In the genomic region with DNA sequence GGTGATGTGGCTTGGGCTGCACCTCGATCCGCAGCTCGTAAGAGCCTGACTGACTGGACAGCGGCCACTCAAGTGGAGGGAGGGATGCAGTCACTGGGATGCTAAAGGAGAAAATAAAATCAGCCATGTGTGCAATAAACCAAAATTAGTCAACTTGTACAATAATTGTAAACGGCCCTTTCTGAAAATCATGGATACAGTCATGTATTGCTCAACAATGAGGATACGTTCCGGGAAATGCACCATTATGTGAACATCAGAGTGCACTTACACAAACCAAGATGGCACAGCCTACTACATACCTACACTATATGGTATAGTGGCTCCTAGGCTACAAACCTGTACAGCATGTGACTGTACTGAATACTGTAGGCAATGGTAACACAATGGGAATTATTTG, we compare ENCODE assay signal across 19 cellular contexts. TPM values are rescaled to one million over a fixed set of nuclear protein-coding genes. Genes with fewer than 3 reads are reported as not detected.
A peak's percentile ranks its signal among the peaks of the same experiment; 100 is the strongest.
DNase-seq lines count a peak whose midpoint lies in the region; ATAC-seq, FAIRE-seq and TF ChIP-seq lines count a peak whose summit lies in the region.
"Had no signal": no experiment of that assay in that cellular context is flagged by ENCODE, and none has a peak within 500 bp of the region (broad histone marks: within the 10 kb centered on the region; RNA-seq: fewer than 3 reads in every experiment).

No MANE protein-coding gene starts in this region.

- CTCF ChIA-PET in CD8-positive, alpha-beta memory T cell (lab: Charles Lee): interaction anchor here (1.2 kb wide), 1 partner anchor 9 kb away, joined by 4 read pairs; no protein-coding TSS in a partner anchor
- CTCF ChIA-PET in K562 (lab: Yijun Ruan, JAX; ENCODE audit: low intra/inter-chr PET ratio): no interaction called here

- H2BK15ac ChIP-seq in neuronal stem cell (ENCODE audit: low read length): no peak overlapping the region

- H3K27ac ChIP-seq in CD4-positive, CD25-positive, alpha-beta regulatory T cell (ENCODE audit: insufficient read depth, low read length, poor library complexity, severe bottlenecking): no peak overlapping the region
- H3K27ac ChIP-seq in CD8-positive, alpha-beta memory T cell (ENCODE audit: low read depth, low read length): no peak overlapping the region
- no peak overlapping the region for H3K27ac ChIP-seq in K562 (ENCODE audit: extremely low read depth, low read depth, low read length)
- H3K27ac ChIP-seq in neuronal stem cell (replicated peaks; ENCODE audit: low read length): no peak overlapping the region
- H3K27ac ChIP-seq: GM23248, HL-60 had no signal

- peak overlapping the region in 1 of 4 donors; percentile 40 for H3K4me3 Mint-ChIP-seq in CD4-positive, CD25-positive, alpha-beta regulatory T cell
- no peak overlapping the region for H3K4me3 Mint-ChIP-seq in CD8-positive, alpha-beta memory T cell
- H3K4me3 Mint-ChIP-seq: B cell; CD8-positive, alpha-beta T cell had no signal

- H3K14ac ChIP-seq in neuronal stem cell (ENCODE audit: low read length): no peak overlapping the region

- no peak overlapping the region for H2AK5ac ChIP-seq in neuronal stem cell (ENCODE audit: low read depth, low read length)

- H3K9me3 Mint-ChIP-seq in CD4-positive, CD25-positive, alpha-beta regulatory T cell: no peaks in the 10 kb centered on the region
- no peaks in the 10 kb centered on the region for H3K9me3 Mint-ChIP-seq in CD8-positive, alpha-beta memory T cell
- H3K9me3 Mint-ChIP-seq: CD8-positive, alpha-beta T cell; IgD-negative memory B cell had no signal

- no peak overlapping the region for H3K4ac ChIP-seq in neuronal stem cell (ENCODE audit: low read length)

- H2BK12ac ChIP-seq in neuronal stem cell (ENCODE audit: low read length): no peak overlapping the region

- H3K36me3 Mint-ChIP-seq in CD4-positive, CD25-positive, alpha-beta regulatory T cell: peaks cover 44% of the 10 kb centered on the region
- peaks cover 21 to 82% (median 29%) of the 10 kb centered on the region in 3 donors for H3K36me3 Mint-ChIP-seq in CD8-positive, alpha-beta memory T cell

- no peak for DNase-seq in CD4-positive, CD25-positive, alpha-beta regulatory T cell
- DNase-seq in CD8-positive, alpha-beta memory T cell: no peak
- no peak for DNase-seq in K562 (ENCODE audit: extremely low read depth in 1 of 4, low spot score in 3 of 4)
- no peak for DNase-seq in neuronal stem cell (ENCODE audit: low spot score)
- DNase-seq in DMS79 (lab: John Stamatoyannopoulos, UW): no peak
- no peak for DNase-seq in NCI-H226
- DNase-seq: C1 segment of cervical spinal cord; Caco-2; CD8-positive, alpha-beta T cell; DMS53; GM23248 had no signal

- H2AFZ ChIP-seq in K562 (ENCODE audit: low read depth, low read length) (no peak overlapping the region), neuronal stem cell (ENCODE audit: low read length) (no peak overlapping the region)
- H2AFZ ChIP-seq: GM23248 had no signal

- H3K18ac ChIP-seq in neuronal stem cell (ENCODE audit: low read length): peak overlapping the region; percentile 33

- H3K79me2 ChIP-seq in K562 (ENCODE audit: control insufficient read depth, insufficient read depth, low read length): peaks cover 5% of the 10 kb centered on the region; the same call in 1 of the 3 replicates

- POLR2A ChIA-PET in CD8-positive, alpha-beta memory T cell (lab: Charles Lee): interaction anchor here (1.3 kb wide), 1 partner anchor 102 kb away, joined by 3 read pairs; no protein-coding TSS in a partner anchor
- POLR2A ChIA-PET in K562 (lab: Yijun Ruan, JAX): interaction anchor here (0.7 kb wide), 1 partner anchor 10 kb away, joined by 3 read pairs; no protein-coding TSS in a partner anchor

- H4K91ac ChIP-seq in neuronal stem cell (ENCODE audit: low read depth, low read length, poor library complexity): no peak overlapping the region

- no peaks in the 10 kb centered on the region for H3K27me3 Mint-ChIP-seq in CD4-positive, CD25-positive, alpha-beta regulatory T cell
- H3K27me3 Mint-ChIP-seq in CD8-positive, alpha-beta memory T cell: no peaks in the 10 kb centered on the region
- H3K27me3 Mint-ChIP-seq: B cell, IgD-negative memory B cell had no signal

- no peaks in the 10 kb centered on the region for H3K9me1 ChIP-seq in K562 (ENCODE audit: control insufficient read depth, insufficient read depth, low read length)

- no TSS peak for BruUV-seq in K562 (replicated peaks; lab: Mats Ljungman, UMichigan)

- peaks cover 46 to 76% (median 66%) of the 10 kb centered on the region in 4 donors for H3K4me1 Mint-ChIP-seq in CD4-positive, CD25-positive, alpha-beta regulatory T cell
- H3K4me1 Mint-ChIP-seq in CD8-positive, alpha-beta memory T cell: peaks cover 60 to 87% (median 83%) of the 10 kb centered on the region in 3 donors

- 0 out of 2 replicates have a peak, but pooled peaks cover 9% of the 10 kb centered on the region for H4K20me1 ChIP-seq in K562 (replicated peaks; ENCODE audit: control insufficient read depth, insufficient read depth, low read length)

- H3K36me3 ChIP-seq in CD4-positive, CD25-positive, alpha-beta regulatory T cell (ENCODE audit: control insufficient read depth, insufficient read depth, low read length): peaks cover 45% of the 10 kb centered on the region
- peaks cover 19% of the 10 kb centered on the region for H3K36me3 ChIP-seq in CD8-positive, alpha-beta memory T cell (ENCODE audit: insufficient read depth, low read length)
- H3K36me3 ChIP-seq in K562 (ENCODE audit: control insufficient read depth, insufficient read depth, low read length) (peaks cover 52% of the 10 kb centered on the region), neuronal stem cell (replicated peaks in 1 of 2; ENCODE audit: control insufficient read depth in 2 of 2, insufficient read depth in 2 of 2, low read length in 2 of 2) (no peaks in the 10 kb centered on the region)

- 93% methylated on average over 7 of the region's 7 CpGs for WGBS in K562 (ENCODE audit: insufficient coverage, low coverage, missing lambda C conversion rate)
- WGBS in neuronal stem cell (ENCODE audit: extremely low coverage in 2 of 2, insufficient read length in 2 of 2, insufficient replicate concordance in 1 of 2), 2 donors: no CpG with 5 or more reads among the region's 7 CpGs

- TF ChIP-seq CTCF in K562 (IDR thresholded peaks at IDR 0.05 in 2 of 3, conservative IDR thresholded peaks at IDR 0.05 in 1 of 3; ENCODE audit: insufficient read depth in 2 of 3, low read depth in 1 of 3, low read length in 3 of 3): no peak

- H3K23ac ChIP-seq in neuronal stem cell (ENCODE audit: low read depth, low read length, poor library complexity): no peak overlapping the region

- no peak for ATAC-seq in CD4-positive, CD25-positive, alpha-beta regulatory T cell (ENCODE audit: low read depth in 2 of 2)
- ATAC-seq in K562 (no peak), HG03520 (IDR thresholded peaks at IDR 0.05; ENCODE audit: unreplicated experiment) (no peak)
- ATAC-seq: CD8-positive, alpha-beta T cell; HCT116 had no signal

- H3K9me3 ChIP-seq in CD4-positive, CD25-positive, alpha-beta regulatory T cell (ENCODE audit: control insufficient read depth in 2 of 2, low read length in 2 of 2): no peaks in the 10 kb centered on the region
- no peaks in the 10 kb centered on the region for H3K9me3 ChIP-seq in CD8-positive, alpha-beta memory T cell (ENCODE audit: low read length)
- H3K9me3 ChIP-seq in K562 (replicated peaks; ENCODE audit: control insufficient read depth, insufficient read depth, low read depth, low read length) (no peaks in the 10 kb centered on the region), neuronal stem cell (replicated peaks in 1 of 2; ENCODE audit: control insufficient read depth in 2 of 2, insufficient read depth in 1 of 2, low read depth in 1 of 2, low read length in 2 of 2) (no peaks in the 10 kb centered on the region)
- H3K9me3 ChIP-seq: Caco-2 had no signal

- no peak for TF ChIP-seq EP300 in K562 (IDR thresholded peaks at IDR 0.05; ENCODE audit: low read length)

- H3K4me3 ChIP-seq in CD4-positive, CD25-positive, alpha-beta regulatory T cell (ENCODE audit: low read depth, low read length): no peak overlapping the region
- no peak overlapping the region for H3K4me3 ChIP-seq in CD8-positive, alpha-beta memory T cell (ENCODE audit: low read length)
- no peak overlapping the region for H3K4me3 ChIP-seq in K562
- no peak overlapping the region for H3K4me3 ChIP-seq in neuronal stem cell (ENCODE audit: low read length in 2 of 2)
- H3K4me3 ChIP-seq: GM23248 had no signal

- no peak overlapping the region for H2BK5ac ChIP-seq in neuronal stem cell (ENCODE audit: low read length)

- no peak overlapping the region for H3K9ac ChIP-seq in K562 (ENCODE audit: insufficient read depth in 1 of 2, low read depth in 2 of 2, low read length in 2 of 2)
- no peak overlapping the region for H3K9ac ChIP-seq in neuronal stem cell (ENCODE audit: low read depth, low read length, poor library complexity)
- H3K9ac ChIP-seq: GM23248 had no signal

- H3K4me2 ChIP-seq in K562 (ENCODE audit: insufficient read depth, low read length): no peak overlapping the region
- no peak overlapping the region for H3K4me2 ChIP-seq in neuronal stem cell (ENCODE audit: insufficient read depth, low read length, poor library complexity, severe bottlenecking)

- H3K79me1 ChIP-seq in neuronal stem cell (ENCODE audit: low read depth, low read length): no peaks in the 10 kb centered on the region

- intact Hi-C loops in K562 (cut with micrococcal nuclease): no loop called here

- peak overlapping the region in 2 of 3 donors; percentile 40 to 76 for H3K27ac Mint-ChIP-seq in CD4-positive, CD25-positive, alpha-beta regulatory T cell
- H3K27ac Mint-ChIP-seq in CD8-positive, alpha-beta memory T cell: peak overlapping the region in 5 of 8 donors; percentile 33 to 68 (median 47)
- H3K27ac Mint-ChIP-seq: B cell; CD8-positive, alpha-beta T cell; IgD-negative memory B cell had no signal

- no peak for TF ChIP-seq RAD21 in K562 (CRISPR knock-in tag; conservative IDR thresholded peaks at IDR 0.05 in 1 of 2, IDR thresholded peaks at IDR 0.05 in 1 of 2)

- FAIRE-seq in K562 (lab: Jason Lieb, UNC): no peak
- FAIRE-seq: A204.1, GM18507, H54 had no signal

- H3K4me1 ChIP-seq in CD4-positive, CD25-positive, alpha-beta regulatory T cell (ENCODE audit: control insufficient read depth, insufficient read depth, low read length, poor library complexity, severe bottlenecking): peaks cover 39% of the 10 kb centered on the region
- peaks cover 36% of the 10 kb centered on the region for H3K4me1 ChIP-seq in CD8-positive, alpha-beta memory T cell (ENCODE audit: insufficient read depth, low read length)
- H3K4me1 ChIP-seq in K562 (replicated peaks in 1 of 2; ENCODE audit: control insufficient read depth in 2 of 2, insufficient read depth in 2 of 2, low read length in 2 of 2) (peaks cover 3 to 18% of the 10 kb centered on the region in 2 experiments; a peak in 4 of 5 replicates), neuronal stem cell (ENCODE audit: control insufficient read depth in 2 of 2, insufficient read depth in 1 of 2, low read depth in 1 of 2, low read length in 2 of 2) (no peaks in the 10 kb centered on the region)
- H3K4me1 ChIP-seq: Caco-2 had no signal

- H2BK120ac ChIP-seq in neuronal stem cell (ENCODE audit: low read depth, low read length): no peak overlapping the region

- no peak for TF ChIP-seq POLR2A in K562 (conservative IDR thresholded peaks at IDR 0.05)

- H3K27me3 ChIP-seq in CD4-positive, CD25-positive, alpha-beta regulatory T cell (ENCODE audit: control insufficient read depth, insufficient read depth, low read length): no peaks in the 10 kb centered on the region
- no peaks in the 10 kb centered on the region for H3K27me3 ChIP-seq in CD8-positive, alpha-beta memory T cell (ENCODE audit: insufficient read depth, low read length, poor library complexity, severe bottlenecking)
- H3K27me3 ChIP-seq in K562 (ENCODE audit: control insufficient read depth in 2 of 2, insufficient read depth in 2 of 2, low read length in 2 of 2) (no peaks in the 10 kb centered on the region), neuronal stem cell (ENCODE audit: control insufficient read depth in 3 of 3, insufficient read depth in 3 of 3, low read depth in 1 of 3, low read length in 3 of 3) (no peaks in the 10 kb centered on the region)

- no peak overlapping the region for H4K8ac ChIP-seq in neuronal stem cell (ENCODE audit: low read depth, low read length)

- in situ Hi-C loops in K562 (cut with MboI): no loop called here

RNA-seq across cellular contexts. Expression of gene NFATC2, which starts 25.7 kb away (rescaled TPM):
- total RNA-seq in CD4-positive, CD25-positive, alpha-beta regulatory T cell: 56.8 TPM
- polyA plus RNA-seq in CD4-positive, CD25-positive, alpha-beta regulatory T cell: 10 to 100 TPM; 11.0 to 17.6 (median 13.5) TPM
- 10 to 100 TPM; 63.0 to 64.4 TPM for total RNA-seq in CD8-positive, alpha-beta memory T cell
- 52.1 TPM for polyA plus RNA-seq in CD8-positive, alpha-beta memory T cell
- 19.7 and 27.2 TPM in 2 replicates for total RNA-seq in K562 (2011; cell fraction: chromatin; rRNA removed; ENCODE audit: low replicate concordance)
- 7.7 and 10.9 TPM in 2 replicates for total RNA-seq in K562 (2011; cell fraction: nucleolus; rRNA removed)
- total RNA-seq in K562 (2011; cell fraction: nucleoplasm; rRNA removed): 16.1 and 29.1 TPM in 2 replicates
- 2.5 and 3.7 TPM in 2 replicates for total RNA-seq in K562 (2014; rRNA removed)
- total RNA-seq in K562 (2014; rRNA removed; fragmentation: Illumina TruSeq; extraction: Trizol): 2.7 and 3.0 TPM in 2 replicates
- total RNA-seq in K562 (2015; rRNA removed; fragmentation: Illumina TruSeq; extraction: Trizol): 2.6 and 3.3 TPM in 2 replicates
- total RNA-seq in K562 (2021): 11.2 and 11.3 TPM in 2 replicates
- polyA plus RNA-seq in K562 (2011; rRNA removed): 1.6 and 2.1 TPM in 2 replicates
- 1.00 and 1.6 TPM in 2 replicates for polyA plus RNA-seq in K562 (2011; cell fraction: cytosol; rRNA removed)
- polyA plus RNA-seq in K562 (2011; cell fraction: nucleus; rRNA removed): 5.3 and 5.7 TPM in 2 replicates
- 7.2 and 8.8 TPM in 2 replicates for polyA plus RNA-seq in K562 (2012)
- 7.0 and 8.1 TPM in 2 replicates for polyA plus RNA-seq in K562 (2014; fragmentation: Illumina TruSeq; extraction: Trizol)
- polyA plus RNA-seq in K562 (2014; fragmentation: Nextera tagmentation; extraction: Ambion mirVana): 1 to 10 TPM; 1.9 to 4.1 TPM
- 3.8 and 4.0 TPM in 2 replicates for polyA plus RNA-seq in K562 (2014; rRNA removed)
- polyA minus RNA-seq in K562 (2011; rRNA and poly(A)+ RNA removed): 2.7 and 4.2 TPM in 2 replicates
- polyA minus RNA-seq in K562 (2011; cell fraction: cytosol; rRNA and poly(A)+ RNA removed): 4.4 and 4.8 TPM in 2 replicates
- 4.3 TPM in 2 replicates for polyA minus RNA-seq in K562 (2011; cell fraction: nucleus; rRNA and poly(A)+ RNA removed)
- polyA plus RNA-seq in neuronal stem cell (2013, experiment 1 of 2): 0.67 TPM
- 0.76 TPM for polyA plus RNA-seq in neuronal stem cell (2013, experiment 2 of 2)
